ENCODE assay signal across 9 cellular contexts in the genomic region with DNA sequence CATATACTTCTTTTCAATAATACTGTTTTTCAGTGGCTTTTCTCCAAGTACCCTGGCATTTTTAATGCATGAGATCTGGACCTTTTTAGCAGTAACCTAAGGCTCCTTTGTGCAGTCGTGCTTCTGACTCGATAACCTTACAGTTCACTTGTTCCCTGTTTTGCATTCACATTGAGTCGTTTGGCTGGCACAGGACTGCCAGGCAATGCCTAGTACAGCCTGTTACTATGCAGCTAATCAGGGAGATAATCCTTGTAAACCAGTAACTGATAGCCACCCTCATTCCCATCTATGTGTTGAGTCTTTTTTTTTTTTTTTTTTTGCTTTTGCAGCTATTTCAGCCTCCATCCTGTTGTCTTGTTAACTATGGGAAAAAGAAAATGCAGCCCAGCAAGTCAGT. TPM values are rescaled to one million over a fixed set of nuclear protein-coding genes. Genes with fewer than 3 reads are reported as not detected.
DNase-seq lines count a peak whose midpoint lies in the region; ATAC-seq and TF ChIP-seq lines count a peak whose summit lies in the region.
"Had no signal": no experiment of that assay in that cellular context is flagged by ENCODE, and none has a peak within 500 bp of the region (broad histone marks: within the 10 kb centered on the region; RNA-seq: fewer than 3 reads in every experiment).

No MANE protein-coding gene starts in this region.

- H3K4me1 Mint-ChIP-seq in activated CD4-positive, alpha-beta T cell treated with anti-CD3 and anti-CD28 coated beads for 36 hours: peaks cover 37% of the 10 kb centered on the region

- H3K9me2 ChIP-seq in SK-N-SH: no peaks in the 10 kb centered on the region

- H3K9me3 ChIP-seq in SK-N-SH: no peaks in the 10 kb centered on the region
- no peaks in the 10 kb centered on the region for H3K9me3 ChIP-seq in right lobe of liver
- H3K9me3 ChIP-seq in testis: no peaks in the 10 kb centered on the region

- H3K9ac ChIP-seq in SK-N-SH: peak overlapping the region; percentile 85

- H3K4me1 ChIP-seq in SK-N-SH (ENCODE audit: control insufficient read depth in 1 of 2, insufficient read depth in 2 of 2, low read depth in 1 of 2, low read length in 1 of 2) (peaks cover 23 to 50% of the 10 kb centered on the region in 2 experiments), right lobe of liver (peaks cover 0 to 30% (median 17%) of the 10 kb centered on the region in 4 donors), testis (peaks cover 40% of the 10 kb centered on the region)

- WGBS in SK-N-SH (ENCODE audit: low lambda C conversion rate): 6% methylated on average over 3 of the region's 3 CpGs
- 5% methylated on average over 3 of the region's 3 CpGs for WGBS in right lobe of liver (ENCODE audit: insufficient coverage, low coverage, low lambda C conversion rate, missing lambda C conversion rate)
- WGBS in testis, 2 donors: 31 to 39% methylated on average over 3 of the region's 3 CpGs

- ATAC-seq in SK-N-SH treated with all-trans-retinoic acid at 6 μM for 48 hours (no peak), right lobe of liver (no peak)
- ATAC-seq in activated CD4-positive, alpha-beta T cell treated with anti-CD3 and anti-CD28 coated beads for 36 hours: no peak

- H4K20me1 ChIP-seq in SK-N-SH (ENCODE audit: insufficient read depth): no peaks in the 10 kb centered on the region

- H3K4me3 ChIP-seq in SK-N-SH (ENCODE audit: low read depth in 2 of 2, low read length in 1 of 2) (peak overlapping the region; percentile 84 to 85), astrocyte of the spinal cord (ENCODE audit: low read depth, low read length) (peak overlapping the region; percentile 21), right lobe of liver (peak overlapping the region in 2 of 3 donors; percentile 86), testis (peak overlapping the region in 1 of 2 donors; percentile 99)

- H3K36me3 ChIP-seq in SK-N-SH (replicated peaks in 1 of 2; ENCODE audit: control insufficient read depth in 1 of 2, insufficient read depth in 2 of 2, low read length in 1 of 2) (peaks cover 30 to 37% of the 10 kb centered on the region in 2 experiments), right lobe of liver (peaks cover 0 to 34% (median 15%) of the 10 kb centered on the region in 4 donors), testis (ENCODE audit: low read depth, missing control alignments) (no peaks in the 10 kb centered on the region)

- no peak for DNase-seq in SK-N-SH
- no peak for DNase-seq in astrocyte of the spinal cord (ENCODE audit: low read depth, low spot score)
- DNase-seq in right lobe of liver: no peak
- no peak for DNase-seq in testis
- no peak for DNase-seq in AML-193 (lab: John Stamatoyannopoulos, UW)
- DNase-seq in activated CD4-positive, alpha-beta T cell treated with anti-CD3 and anti-CD28 coated beads for 36 hours: no peak
- no peak for DNase-seq in NCI-H1930 (lab: John Stamatoyannopoulos, UW)

- TF ChIP-seq CTCF in SK-N-SH (IDR thresholded peaks at IDR 0.05) (no peak), astrocyte of the spinal cord (IDR thresholded peaks at IDR 0.05; ENCODE audit: low read depth, low read length) (no peak), right lobe of liver (IDR thresholded peaks at IDR 0.05) (no peak), testis (IDR thresholded peaks at IDR 0.05) (no peak)

- TF ChIP-seq RAD21 in SK-N-SH (IDR thresholded peaks at IDR 0.05; ENCODE audit: low read length): no peak

- H2AFZ ChIP-seq in SK-N-SH (ENCODE audit: low read depth): no peak overlapping the region

- H3K27me3 Mint-ChIP-seq in activated CD4-positive, alpha-beta T cell treated with anti-CD3 and anti-CD28 coated beads for 36 hours: peaks cover 12% of the 10 kb centered on the region

- H3K36me3 Mint-ChIP-seq in activated CD4-positive, alpha-beta T cell treated with anti-CD3 and anti-CD28 coated beads for 36 hours (ENCODE audit: low read depth): peaks cover 8% of the 10 kb centered on the region

- no peak for TF ChIP-seq POLR2A in right lobe of liver (IDR thresholded peaks at IDR 0.05)
- TF ChIP-seq POLR2A in testis (IDR thresholded peaks at IDR 0.05): no peak

- CTCF ChIA-PET in SK-N-SH (lab: Yijun Ruan, JAX): interaction anchor here (1.1 to 8.9 kb wide), 8 partner anchors 9 to 670 kb away, joined by 3 to 92 read pairs (median 4); no protein-coding TSS in a partner anchor
- CTCF ChIA-PET in activated CD4-positive, alpha-beta T cell treated with anti-CD3 and anti-CD28 coated beads for 36 hours (lab: Charles Lee): interaction anchor here (1.0 to 1.2 kb wide), 2 partner anchors 26 to 228 kb away, joined by 3 read pairs; no protein-coding TSS in a partner anchor

- H3K9me3 Mint-ChIP-seq in activated CD4-positive, alpha-beta T cell treated with anti-CD3 and anti-CD28 coated beads for 36 hours (ENCODE audit: low read depth): no peaks in the 10 kb centered on the region

- intact Hi-C loops in right lobe of liver (cut with DNase I): no loop called here
- intact Hi-C loops in testis (cut with DNase I; ENCODE audit: low total_unique reads): no loop called here
- intact Hi-C loops in activated CD4-positive, alpha-beta T cell treated with anti-CD3 and anti-CD28 coated beads for 36 hours (cut with DNase I, micrococcal nuclease): no loop called here

- in situ Hi-C loops in astrocyte of the spinal cord (cut with HindIII; ENCODE audit: low sequenced_read_pairs): no loop called here

- peaks cover 36% of the 10 kb centered on the region for H3F3A ChIP-seq in SK-N-SH (replicated peaks; ENCODE audit: insufficient read depth)

- TF ChIP-seq EP300 in SK-N-SH (IDR thresholded peaks at IDR 0.05; ENCODE audit: borderline replicate concordance in 1 of 2, low read depth in 1 of 2, low read length in 1 of 2): no peak

- H3K4me3 Mint-ChIP-seq in activated CD4-positive, alpha-beta T cell treated with anti-CD3 and anti-CD28 coated beads for 36 hours: no peak overlapping the region

- POLR2A ChIA-PET in SK-N-SH (lab: Yijun Ruan, JAX): no interaction called here
- POLR2A ChIA-PET in activated CD4-positive, alpha-beta T cell treated with anti-CD3 and anti-CD28 coated beads for 36 hours (lab: Charles Lee): no interaction called here

- no peak overlapping the region for H3K27ac Mint-ChIP-seq in activated CD4-positive, alpha-beta T cell treated with anti-CD3 and anti-CD28 coated beads for 36 hours

- H3K79me2 ChIP-seq in SK-N-SH (ENCODE audit: insufficient read depth): peaks cover 81% of the 10 kb centered on the region

- peak overlapping the region; percentile 81 for H3K4me2 ChIP-seq in SK-N-SH

- H3K27me3 ChIP-seq in SK-N-SH (ENCODE audit: insufficient read depth): no peaks in the 10 kb centered on the region
- H3K27me3 ChIP-seq in right lobe of liver: no peaks in the 10 kb centered on the region
- no peaks in the 10 kb centered on the region for H3K27me3 ChIP-seq in testis

- H3K27ac ChIP-seq in SK-N-SH (ENCODE audit: low read depth in 2 of 2, low read length in 1 of 2) (peak overlapping the region; percentile 95 to 97), right lobe of liver (peak overlapping the region; percentile 83 to 99 (median 97)), testis (peak overlapping the region; percentile 78 to 95)
- H3K27ac ChIP-seq: HL-60 had no signal

TF ChIP-seq in SK-N-SH, 30 proteins besides CTCF, POLR2A, EP300 and RAD21 (continues in another document):
- TF ChIP-seq, protein P1, sequence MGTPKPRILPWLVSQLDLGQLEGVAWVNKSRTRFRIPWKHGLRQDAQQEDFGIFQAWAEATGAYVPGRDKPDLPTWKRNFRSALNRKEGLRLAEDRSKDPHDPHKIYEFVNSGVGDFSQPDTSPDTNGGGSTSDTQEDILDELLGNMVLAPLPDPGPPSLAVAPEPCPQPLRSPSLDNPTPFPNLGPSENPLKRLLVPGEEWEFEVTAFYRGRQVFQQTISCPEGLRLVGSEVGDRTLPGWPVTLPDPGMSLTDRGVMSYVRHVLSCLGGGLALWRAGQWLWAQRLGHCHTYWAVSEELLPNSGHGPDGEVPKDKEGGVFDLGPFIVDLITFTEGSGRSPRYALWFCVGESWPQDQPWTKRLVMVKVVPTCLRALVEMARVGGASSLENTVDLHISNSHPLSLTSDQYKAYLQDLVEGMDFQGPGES (IDR thresholded peaks at IDR 0.05; ENCODE audit: low read depth, low read length): no peak
- TF ChIP-seq POLR2AphosphoS5 (IDR thresholded peaks at IDR 0.05; ENCODE audit: low read depth, low read length): no peak
- no peak for TF ChIP-seq ELF1 (IDR thresholded peaks at IDR 0.05)
- TF ChIP-seq MEF2A (IDR thresholded peaks at IDR 0.05; ENCODE audit: borderline replicate concordance, low read depth): no peak
- TF ChIP-seq TCF12 (IDR thresholded peaks at IDR 0.05): no peak
- no peak for TF ChIP-seq MXI1 (IDR thresholded peaks at IDR 0.05; ENCODE audit: low read depth, low read length)
- no peak for TF ChIP-seq RXRA (IDR thresholded peaks at IDR 0.05; ENCODE audit: borderline replicate concordance, low read depth)

TF ChIP-seq in SK-N-SH treated with all-trans-retinoic acid at 6 μM for 48 hours, 23 proteins besides CTCF, POLR2A, EP300 and RAD21:
- TF ChIP-seq RARB (CRISPR knock-in tag; IDR thresholded peaks at IDR 0.05): no peak

RNA-seq across cellular contexts. Expression of a gene that starts 3.8 kb away (rescaled TPM):
- 49.5 and 52.7 TPM in 2 replicates for polyA plus RNA-seq in SK-N-SH (2012; rRNA removed)
- polyA plus RNA-seq in SK-N-SH (2012; cell fraction: cytosol; rRNA removed): 64.4 and 75.2 TPM in 2 replicates
- 18.5 and 36.8 TPM in 2 replicates for polyA plus RNA-seq in SK-N-SH (2012; cell fraction: nucleus; rRNA removed)
- 10 to 100 TPM; 69.6 to 99.5 (median 78.5) TPM for total RNA-seq in right lobe of liver
- 100 to 1,000 TPM; 131 to 160 TPM for total RNA-seq in testis
- 98.3 TPM for polyA plus RNA-seq in testis (ENCODE audit: insufficient read depth, low read depth, low replicate concordance)
- total RNA-seq in activated CD4-positive, alpha-beta T cell treated with anti-CD3 and anti-CD28 coated beads for 36 hours: 1 to 10 TPM; 2.9 to 3.3 TPM

Comparison
In these comparisons a context has a peak if more than half of its experiments do, and no peak if none do; other contexts are left out.
1. RNA of a gene that starts 3.8 kb away (total RNA-seq): 131 to 160 TPM in testis and 69.6 to 99.5 TPM in right lobe of liver; 2.9 to 3.3 TPM in activated CD4-positive, alpha-beta T cell treated with anti-CD3 and anti-CD28 coated beads for 36 hours; every median in the first group is over 10 times any median in the second.
2. Peak in every context shown above with its lines, with median percentiles within 50 percentile points of each other: H3K27ac ChIP-seq.